ENCODE assay signal across 1 cellular context in genomic region chr7:57201021-57201894, GRCh38.
TF ChIP-seq lines count a peak whose summit lies in the region.

No MANE protein-coding gene starts in this region.

TF ChIP-seq in IMR-90, 13 proteins besides CTCF, POLR2A, EP300 and RAD21 (continued from another document):
- TF ChIP-seq NFE2L2 (IDR thresholded peaks at IDR 0.05; ENCODE audit: low read depth, low read length) (no peak), CHD1 (IDR thresholded peaks at IDR 0.05; ENCODE audit: low read depth, low read length) (no peak)
